25 cellular contexts compared by ENCODE assay signal in genomic region chr4:26284536-26284935, GRCh38.
"Had no signal": no experiment of that assay in that cellular context is flagged by ENCODE, and none has a peak within 500 bp of the region (broad histone marks: within the 10 kb centered on the region; RNA-seq: fewer than 3 reads in every experiment).

No MANE protein-coding gene starts in this region.

- FAIRE-seq: colon, frontal cortex, keratinocyte had no signal

- H3K4me2 ChIP-seq: neural progenitor cell, smooth muscle cell had no signal

- H3K9me3 ChIP-seq: lower lobe of right lung, mucosa of descending colon, right atrium auricular region, suprapubic skin had no signal

- H3K4me1 ChIP-seq: neural progenitor cell, parathyroid adenoma, right atrium auricular region had no signal

- H3K9ac ChIP-seq: neural progenitor cell, parathyroid adenoma had no signal

- H3K27ac ChIP-seq: dorsolateral prefrontal cortex, lower lobe of right lung, neural progenitor cell, parathyroid adenoma, right atrium auricular region, suprapubic skin had no signal

- ATAC-seq: left ventricle myocardium superior; lower lobe of right lung; mucosa of descending colon; natural killer cell treated with Interleukin-12 subunit alpha and Interleukin-12 subunit beta and Interleukin-15 and Interleukin-18, amount 100 ng/mL, for 72 hours; sciatic nerve; stimulated activated naive CD8-positive, alpha-beta T cell treated with anti-CD3 and anti-CD28 coated beads, Interleukin-15, amount 100 ng/mL, for 72 hours had no signal

- DNase-seq: dorsolateral prefrontal cortex; effector CD4-positive, alpha-beta T cell; hypothalamus; immature natural killer cell; left ventricle myocardium superior; lower lobe of right lung; mucosa of descending colon; naive B cell; stimulated activated CD4-positive, alpha-beta T cell treated with anti-CD3 and anti-CD28 coated beads, Interleukin-12 subunit alpha, Interleukin-12 subunit beta, amount 100 ng/mL, for 4 hours; stimulated activated CD4-positive, alpha-beta T cell treated with anti-CD3 and anti-CD28 coated beads, Interleukin-1b, Interleukin-23, amount 100 ng/mL, for 48 hours; stimulated activated CD4-positive, alpha-beta T cell treated with anti-CD3 and anti-CD28 coated beads, Interleukin-4, amount 100 ng/mL, for 1 hour; stimulated activated CD8-positive, alpha-beta memory T cell treated with anti-CD3 and anti-CD28 coated beads, Interleukin-4, amount 100 ng/mL, for 48 hours; stimulated activated naive CD4-positive, alpha-beta T cell; stimulated activated naive CD8-positive, alpha-beta T cell treated with anti-CD3 and anti-CD28 coated beads, Interleukin-15, amount 100 ng/mL, for 72 hours; trophoblast cell had no signal

- H2AFZ ChIP-seq: neural progenitor cell, parathyroid adenoma had no signal

- H3K27me3 ChIP-seq: dorsolateral prefrontal cortex, neural progenitor cell, right atrium auricular region, suprapubic skin had no signal

- H3K36me3 ChIP-seq: lower lobe of right lung, neural progenitor cell, right atrium auricular region, suprapubic skin had no signal

- H3K4me3 ChIP-seq: dorsolateral prefrontal cortex, lower lobe of right lung, mucosa of descending colon, neural progenitor cell, right atrium auricular region, smooth muscle cell, suprapubic skin had no signal
